Comparison of ENCODE assay signal across 24 cellular contexts in the genomic region with DNA sequence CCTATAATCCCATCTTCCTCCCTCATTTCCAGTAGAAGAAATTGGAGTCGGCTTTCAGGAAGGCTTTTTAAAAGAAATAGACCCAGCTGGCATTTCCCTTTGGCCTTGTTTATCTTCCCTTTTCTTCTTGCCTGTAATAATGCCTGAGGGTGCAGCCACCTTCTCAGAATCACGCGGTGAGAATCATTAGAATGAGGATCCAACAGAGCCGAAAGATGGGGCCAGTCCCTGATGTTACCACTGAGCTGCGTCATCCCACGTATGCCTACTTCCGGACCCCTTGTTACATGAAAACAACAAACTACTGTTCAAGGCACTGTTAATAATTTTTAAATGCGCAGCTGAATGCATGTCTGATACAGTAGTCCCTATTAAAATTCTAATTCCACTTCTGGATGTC. TPM values are rescaled to one million over a fixed set of nuclear protein-coding genes. Genes with fewer than 3 reads are reported as not detected.
"Had no signal": no experiment of that assay in that cellular context is flagged by ENCODE, and none has a peak within 500 bp of the region (broad histone marks: within the 10 kb centered on the region; RNA-seq: fewer than 3 reads in every experiment).

No MANE protein-coding gene starts in this region.

- DNase-seq: IMR-90, Kasumi-1, MV-4-11, NCI-H1048, NCI-H1105, NCI-H1417 treated with DMSO at 0.1 percent for 48 hours, NCI-H146, NCI-H1694 treated with DMSO at 0.1 percent for 48 hours, NCI-H1930, NCI-H2081, NCI-H2107, NCI-H2227 treated with DMSO at 0.1 percent for 48 hours, NCI-H524, NCI-H526 treated with DMSO at 0.1 percent for 48 hours, NCI-H774, SHP77 treated with DMSO at 0.1 percent for 48 hours, SJCRH30 had no signal

- H3K27ac ChIP-seq: KMS-11, SJCRH30, SK-N-MC had no signal

- H3K4me3 ChIP-seq: SJCRH30, SK-N-MC had no signal

- H3K27me3 ChIP-seq: SJCRH30 had no signal

- H3K4me1 ChIP-seq: SJCRH30 had no signal

- H3K9ac ChIP-seq: KMS-11 had no signal

- H3K36me3 ChIP-seq: SJCRH30 had no signal

- H3K9me3 ChIP-seq: SJCRH30 had no signal

- H3K4me2 ChIP-seq: KMS-11 had no signal

- ATAC-seq: HepG2, Panc1, Right ventricle myocardium inferior had no signal

RNA-seq across cellular contexts. Expression of a gene that starts 24.1 kb away (rescaled TPM):
- total RNA-seq: NCI-H460 had no signal

RNA-seq across cellular contexts. Expression of a gene that starts 47.9 kb away (rescaled TPM):
- total RNA-seq: NCI-H460; Right ventricle myocardium inferior; SJCRH30; T-helper 1 cell treated with Interleukin-12 subunit alpha and Interleukin-12 subunit beta and Interleukin-4 antibody, amounts not matched to agents 30 ng/mL and 1 ng/mL, for 36 hours had no signal
